ENCODE assay signal across 1 cellular context in genomic region chr22:50481045-50481439, GRCh38.
TF ChIP-seq lines count a peak whose summit lies in the region.

No MANE protein-coding gene starts in this region.

TF ChIP-seq in HepG2, 621 proteins besides CTCF, POLR2A, EP300 and RAD21:
- no peak for TF ChIP-seq ZBTB44 (CRISPR knock-in tag; IDR thresholded peaks at IDR 0.05)
- TF ChIP-seq ZNF784 (CRISPR knock-in tag; IDR thresholded peaks at IDR 0.05; ENCODE audit: borderline replicate concordance), result no peak
- no peak for TF ChIP-seq DNMT3B (CRISPR knock-in tag; conservative IDR thresholded peaks at IDR 0.05)
- TF ChIP-seq NR1H2 (CRISPR knock-in tag; IDR thresholded peaks at IDR 0.05; ENCODE audit: borderline replicate concordance, low read depth), result no peak
- 0 out of 2 replicates have a peak, but pooled peaks have one; percentile 9 for TF ChIP-seq TMF1 (CRISPR knock-in tag; IDR thresholded peaks at IDR 0.05; ENCODE audit: low read depth)
- peak; percentile 32; the same call in 1 of the 2 replicates for TF ChIP-seq RXRA (CRISPR knock-in tag; IDR thresholded peaks at IDR 0.05)
- TF ChIP-seq ZNF274 (CRISPR knock-in tag; IDR thresholded peaks at IDR 0.05), result 0 out of 2 replicates have a peak, but pooled peaks have one; percentile 43
- 0 out of 2 replicates have a peak, but pooled peaks have one; percentile 26 for TF ChIP-seq SNAPC2 (CRISPR knock-in tag; IDR thresholded peaks at IDR 0.05)
- 0 out of 2 replicates have a peak, but pooled peaks have one; percentile 19 for TF ChIP-seq ZNF607 (CRISPR knock-in tag; IDR thresholded peaks at IDR 0.05; ENCODE audit: borderline replicate concordance)
- peak; percentile 20; the same call in 1 of the 2 replicates for TF ChIP-seq ZNF501 (CRISPR knock-in tag; IDR thresholded peaks at IDR 0.05)
- TF ChIP-seq MEIS1 (CRISPR knock-in tag; IDR thresholded peaks at IDR 0.05; ENCODE audit: borderline replicate concordance), result no peak
- peak; percentile 47; the same call in 1 of the 2 replicates for TF ChIP-seq KDM5B (CRISPR knock-in tag; IDR thresholded peaks at IDR 0.05; ENCODE audit: borderline replicate concordance)
- no peak for TF ChIP-seq ZNF766 (CRISPR knock-in tag; IDR thresholded peaks at IDR 0.05; ENCODE audit: borderline replicate concordance)
- peak; percentile 47; the same call in 1 of the 2 replicates for TF ChIP-seq ZNF776 (CRISPR knock-in tag; IDR thresholded peaks at IDR 0.05)
- 0 out of 2 replicates have a peak, but pooled peaks have one; percentile 18 for TF ChIP-seq ZNF280B (CRISPR knock-in tag; IDR thresholded peaks at IDR 0.05; ENCODE audit: borderline replicate concordance)
- no peak for TF ChIP-seq ZNF563 (CRISPR knock-in tag; IDR thresholded peaks at IDR 0.05)
- no peak for TF ChIP-seq NRL (CRISPR knock-in tag; IDR thresholded peaks at IDR 0.05; ENCODE audit: borderline replicate concordance)
- TF ChIP-seq CREM (IDR thresholded peaks at IDR 0.05), result no peak
- TF ChIP-seq CREM (CRISPR knock-in tag; IDR thresholded peaks at IDR 0.05), result no peak
- peak; percentile 51; the same call in 1 of the 2 replicates for TF ChIP-seq ZBTB38 (CRISPR knock-in tag; IDR thresholded peaks at IDR 0.05)
- no peak for TF ChIP-seq ISL2 (CRISPR knock-in tag; IDR thresholded peaks at IDR 0.05)
- no peak for TF ChIP-seq CEBPG (CRISPR knock-in tag; IDR thresholded peaks at IDR 0.05)
- peak; percentile 32; the same call in 1 of the 2 replicates for TF ChIP-seq ZNF598 (CRISPR knock-in tag; IDR thresholded peaks at IDR 0.05; ENCODE audit: borderline replicate concordance)
- 0 out of 2 replicates have a peak, but pooled peaks have one; percentile 52 for TF ChIP-seq ZNF547 (CRISPR knock-in tag; IDR thresholded peaks at IDR 0.05)
- no peak for TF ChIP-seq SIN3B (IDR thresholded peaks at IDR 0.05; ENCODE audit: low read length)
- TF ChIP-seq ZNF567 (CRISPR knock-in tag; IDR thresholded peaks at IDR 0.05; ENCODE audit: borderline replicate concordance), result 0 out of 2 replicates have a peak, but pooled peaks have one; percentile 27
- peak; percentile 33; the same call in 1 of the 2 replicates for TF ChIP-seq ZNF687 (CRISPR knock-in tag; IDR thresholded peaks at IDR 0.05)
- peak; percentile 72; the same call in 1 of the 2 replicates for TF ChIP-seq CSRNP1 (CRISPR knock-in tag; IDR thresholded peaks at IDR 0.05)
- peak; percentile 62; the same call in 1 of the 2 replicates for TF ChIP-seq MXD3 (CRISPR knock-in tag; IDR thresholded peaks at IDR 0.05)
- no peak for TF ChIP-seq POGK (CRISPR knock-in tag; conservative IDR thresholded peaks at IDR 0.05)
- no peak for TF ChIP-seq ZNF792 (CRISPR knock-in tag; IDR thresholded peaks at IDR 0.05)
